Comparison of ENCODE assay signal across 1 cellular context in genomic region chr10:17649052-17649451, GRCh38.
TF ChIP-seq lines count a peak whose summit lies in the region.

No MANE protein-coding gene starts in this region.

TF ChIP-seq in GM12878, 131 proteins besides CTCF, POLR2A, EP300 and RAD21:
- TF ChIP-seq LARP7 (IDR thresholded peaks at IDR 0.05) (no peak), ZNF24 (IDR thresholded peaks at IDR 0.05) (no peak), SMAD5 (IDR thresholded peaks at IDR 0.05; ENCODE audit: low read depth) (no peak), ATF7 (IDR thresholded peaks at IDR 0.05; ENCODE audit: low read depth) (no peak), EED (IDR thresholded peaks at IDR 0.05; ENCODE audit: low read depth) (no peak), HDGF (IDR thresholded peaks at IDR 0.05) (no peak), CEBPB (IDR thresholded peaks at IDR 0.05; ENCODE audit: borderline replicate concordance in 1 of 2, low read depth in 2 of 2, low read length in 2 of 2) (no peak), WRNIP1 (IDR thresholded peaks at IDR 0.05; ENCODE audit: borderline replicate concordance, low read depth, low read length) (no peak), SMAD1 (IDR thresholded peaks at IDR 0.05; ENCODE audit: low read depth, partially characterized antibody) (no peak), BMI1 (IDR thresholded peaks at IDR 0.05; ENCODE audit: borderline replicate concordance) (no peak), TARDBP (IDR thresholded peaks at IDR 0.05; ENCODE audit: borderline replicate concordance) (no peak), NFIC (IDR thresholded peaks at IDR 0.05; ENCODE audit: low read depth, low read length) (no peak), TAF1 (IDR thresholded peaks at IDR 0.05; ENCODE audit: borderline replicate concordance, low read depth, low read length) (no peak), CBX5 (IDR thresholded peaks at IDR 0.05; ENCODE audit: low read depth) (no peak), ZBTB40 (IDR thresholded peaks at IDR 0.05; ENCODE audit: borderline replicate concordance) (no peak), IKZF2 (IDR thresholded peaks at IDR 0.05) (no peak), MEF2B (IDR thresholded peaks at IDR 0.05; ENCODE audit: partially characterized antibody, poor library complexity, severe bottlenecking) (no peak), NR2F1 (conservative IDR thresholded peaks at IDR 0.05) (no peak)
- TF ChIP-seq, protein P1, sequence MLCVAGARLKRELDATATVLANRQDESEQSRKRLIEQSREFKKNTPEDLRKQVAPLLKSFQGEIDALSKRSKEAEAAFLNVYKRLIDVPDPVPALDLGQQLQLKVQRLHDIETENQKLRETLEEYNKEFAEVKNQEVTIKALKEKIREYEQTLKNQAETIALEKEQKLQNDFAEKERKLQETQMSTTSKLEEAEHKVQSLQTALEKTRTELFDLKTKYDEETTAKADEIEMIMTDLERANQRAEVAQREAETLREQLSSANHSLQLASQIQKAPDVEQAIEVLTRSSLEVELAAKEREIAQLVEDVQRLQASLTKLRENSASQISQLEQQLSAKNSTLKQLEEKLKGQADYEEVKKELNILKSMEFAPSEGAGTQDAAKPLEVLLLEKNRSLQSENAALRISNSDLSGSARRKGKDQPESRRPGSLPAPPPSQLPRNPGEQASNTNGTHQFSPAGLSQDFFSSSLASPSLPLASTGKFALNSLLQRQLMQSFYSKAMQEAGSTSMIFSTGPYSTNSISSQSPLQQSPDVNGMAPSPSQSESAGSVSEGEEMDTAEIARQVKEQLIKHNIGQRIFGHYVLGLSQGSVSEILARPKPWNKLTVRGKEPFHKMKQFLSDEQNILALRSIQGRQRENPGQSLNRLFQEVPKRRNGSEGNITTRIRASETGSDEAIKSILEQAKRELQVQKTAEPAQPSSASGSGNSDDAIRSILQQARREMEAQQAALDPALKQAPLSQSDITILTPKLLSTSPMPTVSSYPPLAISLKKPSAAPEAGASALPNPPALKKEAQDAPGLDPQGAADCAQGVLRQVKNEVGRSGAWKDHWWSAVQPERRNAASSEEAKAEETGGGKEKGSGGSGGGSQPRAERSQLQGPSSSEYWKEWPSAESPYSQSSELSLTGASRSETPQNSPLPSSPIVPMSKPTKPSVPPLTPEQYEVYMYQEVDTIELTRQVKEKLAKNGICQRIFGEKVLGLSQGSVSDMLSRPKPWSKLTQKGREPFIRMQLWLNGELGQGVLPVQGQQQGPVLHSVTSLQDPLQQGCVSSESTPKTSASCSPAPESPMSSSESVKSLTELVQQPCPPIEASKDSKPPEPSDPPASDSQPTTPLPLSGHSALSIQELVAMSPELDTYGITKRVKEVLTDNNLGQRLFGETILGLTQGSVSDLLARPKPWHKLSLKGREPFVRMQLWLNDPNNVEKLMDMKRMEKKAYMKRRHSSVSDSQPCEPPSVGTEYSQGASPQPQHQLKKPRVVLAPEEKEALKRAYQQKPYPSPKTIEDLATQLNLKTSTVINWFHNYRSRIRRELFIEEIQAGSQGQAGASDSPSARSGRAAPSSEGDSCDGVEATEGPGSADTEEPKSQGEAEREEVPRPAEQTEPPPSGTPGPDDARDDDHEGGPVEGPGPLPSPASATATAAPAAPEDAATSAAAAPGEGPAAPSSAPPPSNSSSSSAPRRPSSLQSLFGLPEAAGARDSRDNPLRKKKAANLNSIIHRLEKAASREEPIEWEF (IDR thresholded peaks at IDR 0.05; ENCODE audit: insufficient replicate concordance, low read depth, low read length): no peak
TF ChIP-seq in GM12878: peak in this region for 0.
